ENCODE assay signal across 8 cellular contexts in the genomic region with DNA sequence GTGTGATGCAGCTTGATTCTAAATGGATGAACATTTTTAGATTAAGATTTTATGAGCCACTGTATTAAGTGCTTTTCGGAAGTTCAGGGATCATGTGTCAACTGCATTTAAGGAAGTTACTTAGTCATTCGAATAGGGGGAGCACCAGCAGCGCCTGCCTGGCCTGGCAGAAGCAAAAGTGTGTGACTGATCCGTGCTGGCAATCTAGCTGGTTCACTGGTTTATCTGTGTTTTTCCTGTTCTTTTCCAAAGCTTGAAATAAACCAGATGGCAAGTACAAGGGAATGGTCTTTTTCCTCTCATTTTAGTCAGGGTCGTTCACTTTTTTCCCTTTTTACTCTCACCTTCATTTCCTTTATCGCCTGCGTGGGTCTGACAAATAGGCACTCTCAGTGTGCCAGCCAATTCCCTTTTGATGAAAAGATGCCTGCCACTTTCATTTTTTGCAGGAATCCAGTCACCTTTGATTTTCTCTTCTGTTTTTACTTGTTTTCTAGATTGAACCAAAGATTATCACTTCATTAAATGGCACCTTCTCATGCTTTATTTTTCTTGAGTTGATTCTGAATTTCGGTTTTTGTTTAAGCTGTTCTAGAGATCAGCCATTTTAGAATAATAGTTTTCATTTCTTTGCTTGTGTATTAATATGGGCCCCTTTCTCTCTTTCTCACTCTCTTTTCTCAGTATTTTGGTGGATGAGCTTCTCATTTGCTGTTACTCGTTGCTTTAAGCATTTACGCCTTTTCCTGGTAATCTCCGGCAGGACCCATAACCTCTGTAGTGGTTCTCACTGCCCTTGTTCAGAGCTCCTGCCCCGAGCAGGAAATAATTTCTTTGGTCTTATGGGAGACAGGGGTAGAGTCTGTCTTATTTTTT. TPM values are rescaled to one million over a fixed set of nuclear protein-coding genes. Genes with fewer than 3 reads are reported as not detected.
DNase-seq lines count a peak whose midpoint lies in the region; ATAC-seq and TF ChIP-seq lines count a peak whose summit lies in the region.

No MANE protein-coding gene starts in this region.

- DNase-seq in GM13977 (ENCODE audit: low spot score) (peak; percentile 24), NCI-H2107 (lab: John Stamatoyannopoulos, UW) (peak; percentile 16), esophagus squamous epithelium (lab: John Stamatoyannopoulos, UW) (no peak), natural killer cell (peak; percentile 51), upper lobe of right lung (peak; percentile 83), GM19240 (ENCODE audit: insufficient read length, low spot score) (no peak)
- DNase-seq in activated CD4-positive, alpha-beta memory T cell treated with anti-CD3 and anti-CD28 coated beads for 36 hours, result peak; percentile 68

- peak overlapping the region; percentile 91 for H3K27ac Mint-ChIP-seq in activated CD4-positive, alpha-beta memory T cell treated with anti-CD3 and anti-CD28 coated beads for 36 hours
- H3K27ac Mint-ChIP-seq in natural killer cell, result no peak overlapping the region

- H3K4me1 ChIP-seq in esophagus squamous epithelium (peaks cover 25 to 71% (median 53%) of the 10 kb centered on the region in 3 donors), upper lobe of right lung (peaks cover 66% of the 10 kb centered on the region)

- H3K4me3 ChIP-seq in esophagus squamous epithelium (peak overlapping the region in 3 of 4 donors; percentile 23 to 92 (median 28)), upper lobe of right lung (peak overlapping the region; percentile 86)

- WGBS in esophagus squamous epithelium, 2 donors, result 21 to 29% methylated on average over 12 of the region's 12 CpGs

- no peaks in the 10 kb centered on the region for H3K9me3 ChIP-seq in esophagus squamous epithelium
- no peaks in the 10 kb centered on the region for H3K9me3 ChIP-seq in upper lobe of right lung

- H3K36me3 Mint-ChIP-seq in activated CD4-positive, alpha-beta memory T cell treated with anti-CD3 and anti-CD28 coated beads for 36 hours, result peaks cover 15% of the 10 kb centered on the region
- H3K36me3 Mint-ChIP-seq in natural killer cell, result peaks cover 14% of the 10 kb centered on the region

- CTCF ChIA-PET in activated CD4-positive, alpha-beta memory T cell treated with anti-CD3 and anti-CD28 coated beads for 36 hours (lab: Charles Lee), result interaction anchor here (0.8 to 7.8 kb wide), 14 partner anchors 23 to 186 kb away, joined by 3 to 52 read pairs (median 12); partner anchors contain the start of gene FANCI

- in situ Hi-C loops in GM13977 (cut with MboI; ENCODE audit: low pct_unique_long_range_greater_than_20kb, low sequenced_read_pairs, unreplicated experiment), result no loop called here

- H3K27me3 ChIP-seq in esophagus squamous epithelium (no peaks in the 10 kb centered on the region), upper lobe of right lung (no peaks in the 10 kb centered on the region)

- peak in 1 of 3 donors; percentile 14 for ATAC-seq in natural killer cell
- ATAC-seq in upper lobe of right lung, result peak; percentile 19
- ATAC-seq in GM21526 (IDR thresholded peaks at IDR 0.05; ENCODE audit: low FRiP score, unreplicated experiment), result no peak

- H3K27ac ChIP-seq in esophagus squamous epithelium, result peak overlapping the region; percentile 95 to 97 (median 96)
- peak overlapping the region; percentile 94 for H3K27ac ChIP-seq in upper lobe of right lung

- TF ChIP-seq CTCF in GM13977 (IDR thresholded peaks at IDR 0.05; ENCODE audit: extremely low read depth, insufficient read depth, missing control alignments) (no peak), esophagus squamous epithelium (IDR thresholded peaks at IDR 0.05) (peak in 1 of 6 experiments; percentile 9), natural killer cell (IDR thresholded peaks at IDR 0.05) (no peak), upper lobe of right lung (IDR thresholded peaks at IDR 0.05) (no peak)

- no peaks in the 10 kb centered on the region for H3K9me3 Mint-ChIP-seq in activated CD4-positive, alpha-beta memory T cell treated with anti-CD3 and anti-CD28 coated beads for 36 hours
- no peaks in the 10 kb centered on the region for H3K9me3 Mint-ChIP-seq in natural killer cell

- POLR2A ChIA-PET in activated CD4-positive, alpha-beta memory T cell treated with anti-CD3 and anti-CD28 coated beads for 36 hours (lab: Charles Lee), result interaction anchor here (1.0 to 4.3 kb wide), 6 partner anchors 9 to 89 kb away, joined by 3 to 26 read pairs (median 5); no protein-coding TSS in a partner anchor

- H3K27me3 Mint-ChIP-seq in activated CD4-positive, alpha-beta memory T cell treated with anti-CD3 and anti-CD28 coated beads for 36 hours, result no peaks in the 10 kb centered on the region
- no peaks in the 10 kb centered on the region for H3K27me3 Mint-ChIP-seq in natural killer cell (ENCODE audit: low read depth in 2 of 2)

- intact Hi-C loops in activated CD4-positive, alpha-beta memory T cell treated with anti-CD3 and anti-CD28 coated beads for 36 hours (cut with micrococcal nuclease), result loop anchor here (1.0 to 5.0 kb wide), 5 partner anchors 22 to 244 kb away; partner anchors contain the start of gene POLG
- intact Hi-C loops in esophagus squamous epithelium (cut with DNase I), result no loop called here
- intact Hi-C loops in natural killer cell (cut with micrococcal nuclease), result loop anchor here (2.0 kb wide), 1 partner anchor 22 kb away; no protein-coding TSS in a partner anchor
- intact Hi-C loops in upper lobe of right lung (cut with DNase I), result no loop called here

- peak in 2 of 4 donors; percentile 20 to 67 for TF ChIP-seq POLR2A in esophagus squamous epithelium (IDR thresholded peaks at IDR 0.05)

- peak overlapping the region; percentile 78 for H3K4me3 Mint-ChIP-seq in activated CD4-positive, alpha-beta memory T cell treated with anti-CD3 and anti-CD28 coated beads for 36 hours
- no peak overlapping the region for H3K4me3 Mint-ChIP-seq in natural killer cell

- H3K36me3 ChIP-seq in esophagus squamous epithelium (no peaks in the 10 kb centered on the region), upper lobe of right lung (no peaks in the 10 kb centered on the region)

- H3K4me1 Mint-ChIP-seq in activated CD4-positive, alpha-beta memory T cell treated with anti-CD3 and anti-CD28 coated beads for 36 hours (ENCODE audit: low read depth), result peaks cover 49% of the 10 kb centered on the region
- peaks cover 55 to 59% of the 10 kb centered on the region in 2 donors for H3K4me1 Mint-ChIP-seq in natural killer cell

RNA-seq across cellular contexts. Expression of gene ABHD2, which starts 2.8 kb away (rescaled TPM):
- 10 to 100 TPM; 36.0 to 38.5 TPM for total RNA-seq in activated CD4-positive, alpha-beta memory T cell treated with anti-CD3 and anti-CD28 coated beads for 36 hours
- total RNA-seq in esophagus squamous epithelium (10 to 100 TPM; 31.0 to 49.3 (median 35.3) TPM), natural killer cell (100 to 1,000 TPM; 187 to 236 (median 191) TPM), upper lobe of right lung (182 TPM)

Comparison
In these comparisons a context has a peak if more than half of its experiments do, and no peak if none do; other contexts are left out.
1. DNase-seq: peak in GM13977 (single experiment), NCI-H2107 (single experiment), activated CD4-positive, alpha-beta memory T cell treated with anti-CD3 and anti-CD28 coated beads for 36 hours (single experiment), natural killer cell (single experiment) and upper lobe of right lung (single experiment); none in esophagus squamous epithelium (single experiment) and GM19240 (single experiment).
2. intact Hi-C loops: an anchor here in activated CD4-positive, alpha-beta memory T cell treated with anti-CD3 and anti-CD28 coated beads for 36 hours (1.0 to 5.0 kb wide) and natural killer cell (2.0 kb wide); none called in esophagus squamous epithelium and upper lobe of right lung.